9 cellular contexts compared by ENCODE assay signal in the genomic region with DNA sequence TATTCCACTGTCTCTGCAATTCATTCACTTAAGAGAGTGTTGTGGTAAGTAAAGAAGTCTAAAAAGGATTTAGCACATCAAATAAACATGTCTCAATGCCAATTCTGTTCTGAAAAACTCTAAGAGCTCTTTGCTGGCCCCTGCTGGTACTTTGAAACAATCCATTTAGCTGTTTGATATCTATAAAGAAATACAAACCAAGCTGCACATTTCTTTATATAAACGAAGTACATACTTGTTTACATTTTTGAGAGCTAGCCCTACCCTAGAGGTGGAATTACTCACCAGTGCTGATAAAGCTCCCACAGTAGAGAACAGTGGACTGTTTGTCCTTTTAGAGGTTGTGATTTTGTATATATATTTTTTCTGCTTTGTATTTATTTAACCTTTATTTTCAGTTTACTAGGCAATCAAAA.
A peak's percentile ranks its signal among the peaks of the same experiment; 100 is the strongest.
DNase-seq lines count a peak whose midpoint lies in the region; ATAC-seq and TF ChIP-seq lines count a peak whose summit lies in the region.
"Had no signal": no experiment of that assay in that cellular context is flagged by ENCODE, and none has a peak within 500 bp of the region (broad histone marks: within the 10 kb centered on the region; RNA-seq: fewer than 3 reads in every experiment).

No MANE protein-coding gene starts in this region.

- no peaks in the 10 kb centered on the region for H3K27me3 ChIP-seq in HL-60 (ENCODE audit: insufficient read depth, poor library complexity, severe bottlenecking)
- no peaks in the 10 kb centered on the region for H3K27me3 ChIP-seq in SJCRH30
- H3K27me3 ChIP-seq in fibroblast of lung (ENCODE audit: control insufficient read depth, insufficient read depth, low read length) = no peaks in the 10 kb centered on the region
- H3K27me3 ChIP-seq in prostate gland (replicated peaks; ENCODE audit: insufficient read depth) = no peaks in the 10 kb centered on the region

- no peak for TF ChIP-seq POLR2A in prostate gland (IDR thresholded peaks at IDR 0.05)

- H3K9me3 ChIP-seq in SJCRH30 (replicated peaks) (no peaks in the 10 kb centered on the region), fibroblast of lung (ENCODE audit: control insufficient read depth, insufficient read depth, low read depth, low read length) (no peaks in the 10 kb centered on the region), prostate gland (no peaks in the 10 kb centered on the region)

- H3K27ac ChIP-seq in HL-60 (replicated peaks) (no peak overlapping the region), SJCRH30 (peak overlapping the region; percentile 57), fibroblast of lung (ENCODE audit: insufficient read depth, low read length) (no peak overlapping the region), prostate gland (no peak overlapping the region)

- intact Hi-C loops in prostate gland (cut with DNase I) = no loop called here

- no peak overlapping the region for H3K9ac ChIP-seq in fibroblast of lung (ENCODE audit: insufficient read depth, low read length)

- H3K4me1 ChIP-seq in SJCRH30 = peaks cover 10% of the 10 kb centered on the region
- H3K4me1 ChIP-seq in fibroblast of lung (ENCODE audit: control insufficient read depth, extremely low read depth, insufficient read depth, low read length) = peaks cover 5% of the 10 kb centered on the region
- H3K4me1 ChIP-seq in prostate gland (replicated peaks) = no peaks in the 10 kb centered on the region

- peaks cover 7% of the 10 kb centered on the region for H3K79me2 ChIP-seq in fibroblast of lung (ENCODE audit: control insufficient read depth, insufficient read depth, low read length)

- H3K36me3 ChIP-seq in SJCRH30 (no peaks in the 10 kb centered on the region), fibroblast of lung (ENCODE audit: control insufficient read depth, insufficient read depth, low read length) (no peaks in the 10 kb centered on the region), prostate gland (no peaks in the 10 kb centered on the region)

- TF ChIP-seq CTCF in HL-60 (IDR thresholded peaks at IDR 0.05; ENCODE audit: insufficient read depth, low read length) (peak; percentile 14), fibroblast of lung (conservative IDR thresholded peaks at IDR 0.05 in 1 of 2, IDR thresholded peaks at IDR 0.05 in 1 of 2; ENCODE audit: low read depth in 1 of 2, low read length in 2 of 2) (peak; percentile 63 to 70), prostate gland (IDR thresholded peaks at IDR 0.05) (peak in 3 of 4 experiments; percentile 25 to 57 (median 30))

- DNase-seq in COLO829 (ENCODE audit: low spot score) = peak; percentile 61
- DNase-seq in HL-60 (ENCODE audit: low read depth in 1 of 2, low spot score in 1 of 2) = no peak
- peak; percentile 62 to 85 for DNase-seq in SJCRH30
- peak; percentile 88 to 97 for DNase-seq in fibroblast of lung (ENCODE audit: low read depth in 2 of 2)
- DNase-seq in prostate gland (ENCODE audit: low spot score) = no peak

- ATAC-seq in GM21381 (IDR thresholded peaks at IDR 0.05; ENCODE audit: unreplicated experiment) = no peak
- no peak for ATAC-seq in HG03039 (IDR thresholded peaks at IDR 0.05; ENCODE audit: unreplicated experiment)
- ATAC-seq in HG02938 (IDR thresholded peaks at IDR 0.05; ENCODE audit: unreplicated experiment) = no peak

- WGBS in prostate gland = 0% methylated on average over 1 of the region's 1 CpG

- no peak overlapping the region for H2AFZ ChIP-seq in fibroblast of lung (ENCODE audit: low read length)

- no peaks in the 10 kb centered on the region for H4K20me1 ChIP-seq in fibroblast of lung (ENCODE audit: control insufficient read depth, extremely low read depth, insufficient read depth, low read length)

- H3K4me2 ChIP-seq in fibroblast of lung (ENCODE audit: extremely low read depth, insufficient read depth, low read length) = peak overlapping the region; percentile 60

- H3K4me3 ChIP-seq in HL-60 (replicated peaks; ENCODE audit: insufficient read depth, low read length) = no peak overlapping the region
- H3K4me3 ChIP-seq in SJCRH30 = no peak overlapping the region
- no peak overlapping the region for H3K4me3 ChIP-seq in fibroblast of lung (replicated peaks in 1 of 4; ENCODE audit: control extremely low read depth in 1 of 4, insufficient read depth in 1 of 4, low read depth in 3 of 4, low read length in 4 of 4)
- H3K4me3 ChIP-seq in prostate gland = no peak overlapping the region
- H3K4me3 ChIP-seq: skin epidermis had no signal

Comparison
In these comparisons a context has a peak if more than half of its experiments do, and no peak if none do; other contexts are left out.
1. DNase-seq: peak in COLO829 (single experiment), SJCRH30 (2 of 2) and fibroblast of lung (2 of 2); none in HL-60 (0 of 2) and prostate gland (single experiment).
2. CTCF ChIP-seq: peak in every context shown above with its lines; median percentile 66 in fibroblast of lung; 30 in prostate gland; 14 in HL-60.